9 cellular contexts compared by ENCODE assay signal in the genomic region with DNA sequence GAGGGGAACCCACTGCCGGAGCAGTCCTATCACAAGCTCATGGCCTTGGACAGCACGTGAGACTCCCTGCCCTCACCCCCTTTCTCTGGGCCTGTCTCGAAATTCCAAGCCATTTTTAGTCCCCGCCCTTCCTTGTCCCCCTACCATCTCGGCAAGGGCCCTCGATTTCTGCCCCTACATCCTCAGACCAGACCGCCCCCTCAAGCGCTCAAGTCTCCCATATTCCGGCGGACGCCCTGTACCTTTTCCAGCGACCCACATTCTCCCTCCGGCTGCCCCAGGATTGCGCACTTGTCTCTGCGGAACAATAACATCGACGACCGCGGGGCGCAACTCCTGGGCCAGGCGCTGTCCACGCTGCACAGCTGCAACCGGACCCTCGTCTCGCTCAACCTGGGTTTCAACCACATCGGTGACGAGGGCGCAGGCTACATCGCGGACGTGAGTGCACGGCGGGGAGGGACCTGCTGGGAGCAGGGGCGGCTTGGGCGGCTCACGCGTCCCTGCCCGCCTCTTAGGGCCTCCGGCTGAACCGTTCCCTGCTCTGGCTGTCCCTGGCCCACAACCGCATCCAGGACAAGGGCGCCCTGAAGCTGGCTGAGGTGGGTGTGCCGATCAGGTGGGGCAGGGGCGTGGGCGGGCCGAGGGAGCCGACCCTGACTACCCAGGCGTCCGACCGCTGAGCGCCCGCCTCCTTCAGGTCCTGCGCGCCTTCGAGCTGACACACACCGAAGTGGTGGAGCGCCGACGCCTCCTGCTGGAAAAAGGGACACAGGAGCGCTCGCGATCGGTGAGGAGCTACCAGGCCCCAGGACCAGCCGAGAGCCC. TPM values are rescaled to one million over a fixed set of nuclear protein-coding genes. Genes with fewer than 3 reads are reported as not detected.
DNase-seq lines count a peak whose midpoint lies in the region; ATAC-seq and TF ChIP-seq lines count a peak whose summit lies in the region.
"Had no signal": no experiment of that assay in that cellular context is flagged by ENCODE, and none has a peak within 500 bp of the region (broad histone marks: within the 10 kb centered on the region; RNA-seq: fewer than 3 reads in every experiment).

No MANE protein-coding gene starts in this region.

- H3K27me3 Mint-ChIP-seq in activated T-helper 17 cell treated with anti-CD3 and anti-CD28 coated beads, Interleukin-2, amount 50 U/mL, for 72 hours, result peaks cover 62% of the 10 kb centered on the region
- peaks cover 88% of the 10 kb centered on the region for H3K27me3 Mint-ChIP-seq in type B pancreatic cell

- TF ChIP-seq CTCF in foreskin keratinocyte (conservative IDR thresholded peaks at IDR 0.05) (peak; percentile 87), type B pancreatic cell (conservative IDR thresholded peaks at IDR 0.05) (peak; percentile 83)

- no peak overlapping the region for H3K27ac Mint-ChIP-seq in activated T-helper 17 cell treated with anti-CD3 and anti-CD28 coated beads, Interleukin-2, amount 50 U/mL, for 72 hours
- H3K27ac Mint-ChIP-seq in type B pancreatic cell, result peak overlapping the region; percentile 13
- H3K27ac Mint-ChIP-seq: activated naive CD8-positive, alpha-beta T cell had no signal

- peak; percentile 73 for ATAC-seq in activated T-helper 17 cell treated with anti-CD3 and anti-CD28 coated beads, Interleukin-2, amount 50 U/mL, for 72 hours (replicated peaks)
- peak; percentile 81 for ATAC-seq in foreskin keratinocyte
- no peak for ATAC-seq in HG03457 (IDR thresholded peaks at IDR 0.05; ENCODE audit: unreplicated experiment)

- H3K27me3 ChIP-seq in foreskin keratinocyte, result peaks cover 91% of the 10 kb centered on the region

- H3K4me1 ChIP-seq in foreskin keratinocyte, result no peaks in the 10 kb centered on the region

- peaks cover 8% of the 10 kb centered on the region for H3K4me1 Mint-ChIP-seq in activated T-helper 17 cell treated with anti-CD3 and anti-CD28 coated beads, Interleukin-2, amount 50 U/mL, for 72 hours
- H3K4me1 Mint-ChIP-seq in type B pancreatic cell (ENCODE audit: unreplicated experiment), result peaks cover 26% of the 10 kb centered on the region

- no peaks in the 10 kb centered on the region for H3K9me3 Mint-ChIP-seq in activated T-helper 17 cell treated with anti-CD3 and anti-CD28 coated beads, Interleukin-2, amount 50 U/mL, for 72 hours
- no peaks in the 10 kb centered on the region for H3K9me3 Mint-ChIP-seq in type B pancreatic cell

- H3K4me3 Mint-ChIP-seq in activated T-helper 17 cell treated with anti-CD3 and anti-CD28 coated beads, Interleukin-2, amount 50 U/mL, for 72 hours, result peak overlapping the region; percentile 27
- peak overlapping the region; percentile 78 for H3K4me3 Mint-ChIP-seq in type B pancreatic cell

- intact Hi-C loops in posterior cingulate gyrus (cut with DNase I), result no loop called here

- no peak overlapping the region for H3K27ac ChIP-seq in foreskin keratinocyte

- no peaks in the 10 kb centered on the region for H3K36me3 Mint-ChIP-seq in activated T-helper 17 cell treated with anti-CD3 and anti-CD28 coated beads, Interleukin-2, amount 50 U/mL, for 72 hours (ENCODE audit: low read depth)
- H3K36me3 Mint-ChIP-seq in type B pancreatic cell, result no peaks in the 10 kb centered on the region
- H3K36me3 Mint-ChIP-seq: activated naive CD8-positive, alpha-beta T cell had no signal

- DNase-seq in D341Med (ENCODE audit: low spot score), result peak; percentile 91
- peak; percentile 91 for DNase-seq in HuH-7.5 (ENCODE audit: low spot score)
- DNase-seq in RKO (ENCODE audit: low spot score), result peak; percentile 45
- peak; percentile 33 to 61 for DNase-seq in foreskin keratinocyte
- peak in 7 of 10 donors; percentile 36 to 91 (median 58) for DNase-seq in posterior cingulate gyrus
- DNase-seq in type B pancreatic cell (ENCODE audit: extremely low spot score, unreplicated experiment), result peak; percentile 84

RNA-seq across cellular contexts. Expression of gene LRRC71, which starts 7.0 kb away (rescaled TPM):
- total RNA-seq in activated T-helper 17 cell treated with anti-CD3 and anti-CD28 coated beads, Interleukin-2, amount 50 U/mL, for 72 hours, result not detected
- not detected in 2 replicates for total RNA-seq in foreskin keratinocyte
- not detected in 2 replicates for polyA plus RNA-seq in foreskin keratinocyte
- 0.58 TPM in 1 of 2 replicates, not detected in the other for total RNA-seq in type B pancreatic cell (ENCODE audit: low replicate concordance)

RNA-seq across cellular contexts. Expression of gene PEAR1, which starts 33.9 kb away (rescaled TPM):
- total RNA-seq in activated T-helper 17 cell treated with anti-CD3 and anti-CD28 coated beads, Interleukin-2, amount 50 U/mL, for 72 hours, result not detected
- total RNA-seq in foreskin keratinocyte (6.6 and 7.3 TPM in 2 replicates), type B pancreatic cell (ENCODE audit: low replicate concordance) (0.14 and 11.7 TPM in 2 replicates)
- polyA plus RNA-seq in foreskin keratinocyte, result 3.3 and 4.0 TPM in 2 replicates
